ENCODE assay signal across 8 cellular contexts in genomic region chr10:73785721-73786511, GRCh38. TPM values are rescaled to one million over a fixed set of nuclear protein-coding genes. Genes with fewer than 3 reads are reported as not detected.
DNase-seq lines count a peak whose midpoint lies in the region; ATAC-seq and TF ChIP-seq lines count a peak whose summit lies in the region.

No MANE protein-coding gene starts in this region.

- peak; percentile 11 for ATAC-seq in GM21576 (IDR thresholded peaks at IDR 0.05; ENCODE audit: unreplicated experiment)
- peak; percentile 64 for ATAC-seq in esophagus mucosa

- peak overlapping the region; percentile 98 to 100 (median 99) for H3K4me3 Mint-ChIP-seq in nephron

- peaks cover 36% of the 10 kb centered on the region for H3K4me1 Mint-ChIP-seq in nephron

- H3K36me3 Mint-ChIP-seq in nephron (ENCODE audit: low read depth) = peaks cover 13% of the 10 kb centered on the region

- no peaks in the 10 kb centered on the region for H3K9me3 Mint-ChIP-seq in nephron

- H3K27ac Mint-ChIP-seq in nephron = peak overlapping the region; percentile 92 to 100 (median 98)

- peak; percentile 62 for DNase-seq in DMS53 (lab: John Stamatoyannopoulos, UW)
- DNase-seq in LHCN-M2 (ENCODE audit: low read depth) = peak; percentile 35
- DNase-seq in activated T-cell treated with anti-CD3 and anti-CD28 coated beads for 4 hours = peak; percentile 36
- no peak for DNase-seq in dedifferentiated amniotic fluid mesenchymal stem cell (ENCODE audit: extremely low spot score)
- DNase-seq in LoVo (ENCODE audit: low spot score) = no peak

- no peak for TF ChIP-seq CTCF in nephron (IDR thresholded peaks at IDR 0.05; ENCODE audit: unreplicated experiment in 3 of 3)

- H3K27me3 Mint-ChIP-seq in nephron (ENCODE audit: low read depth) = no peaks in the 10 kb centered on the region

RNA-seq across cellular contexts. Expression of gene ZSWIM8, which starts 0.5 kb away (rescaled TPM):
- total RNA-seq in LHCN-M2 (2014; rRNA removed) (57.6 and 85.6 TPM in 2 replicates), esophagus mucosa (71.7 TPM)
- 66.0 TPM for polyA plus RNA-seq in LHCN-M2 (2012)

RNA-seq across cellular contexts. Expression of gene CHCHD1, which starts 4.1 kb away (rescaled TPM):
- total RNA-seq in LHCN-M2 (2014; rRNA removed) (32.5 and 40.1 TPM in 2 replicates), esophagus mucosa (23.5 TPM)
- 85.1 TPM for polyA plus RNA-seq in LHCN-M2 (2012)

RNA-seq across cellular contexts. Expression of gene NDST2, which starts 25.5 kb away (rescaled TPM):
- total RNA-seq in LHCN-M2 (2014; rRNA removed) (20.7 and 29.2 TPM in 2 replicates), esophagus mucosa (15.9 TPM)
- 15.6 TPM for polyA plus RNA-seq in LHCN-M2 (2012)

RNA-seq across cellular contexts. Expression of gene SEC24C, which starts 41.7 kb away (rescaled TPM):
- total RNA-seq in LHCN-M2 (2014; rRNA removed) (66.2 and 77.2 TPM in 2 replicates), esophagus mucosa (53.1 TPM)
- 60.4 TPM for polyA plus RNA-seq in LHCN-M2 (2012)

Comparison
In these comparisons a context has a peak if more than half of its experiments do, and no peak if none do; other contexts are left out.
1. DNase-seq: peak in DMS53 (single experiment), LHCN-M2 (single experiment) and activated T-cell treated with anti-CD3 and anti-CD28 coated beads for 4 hours (single experiment); none in dedifferentiated amniotic fluid mesenchymal stem cell (single experiment) and LoVo (single experiment).